Comparison of ENCODE assay signal across 9 cellular contexts in the genomic region with DNA sequence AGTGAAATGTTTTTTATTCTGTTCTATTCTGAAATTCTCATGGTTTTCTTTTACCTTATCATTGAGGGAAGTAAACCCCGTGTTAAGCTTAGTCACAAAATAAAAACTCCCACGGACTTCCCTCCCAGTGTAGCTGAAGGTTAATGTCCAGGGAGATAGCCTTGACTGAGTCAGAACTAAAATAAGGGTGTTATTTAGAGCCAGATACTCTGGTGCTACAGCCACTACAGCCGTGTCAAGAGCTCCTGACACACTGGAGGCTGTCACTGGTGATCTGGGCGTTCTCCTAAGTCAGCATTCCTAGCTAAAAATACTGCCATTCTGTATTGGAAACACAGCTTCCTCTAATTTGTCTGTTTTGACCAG.
DNase-seq lines count a peak whose midpoint lies in the region; ATAC-seq and TF ChIP-seq lines count a peak whose summit lies in the region.
"Had no signal": no experiment of that assay in that cellular context is flagged by ENCODE, and none has a peak within 500 bp of the region (broad histone marks: within the 10 kb centered on the region; RNA-seq: fewer than 3 reads in every experiment).

No MANE protein-coding gene starts in this region.

- H3K4me1 Mint-ChIP-seq in MCF 10A (ENCODE audit: insufficient read depth, unreplicated experiment): peaks cover 38% of the 10 kb centered on the region

- CTCF ChIA-PET in MCF 10A (lab: Yijun Ruan, JAX) (interaction anchor here (0.7 to 8.3 kb wide), 29 partner anchors 8 to 290 kb away, joined by 3 to 207 read pairs (median 4); partner anchors contain the start of genes LIMS1 and RANBP2), PC-9 (lab: Charles Lee) (interaction anchor here (0.7 to 1.0 kb wide), 2 partner anchors 22 to 47 kb away, joined by 3 to 5 read pairs; no protein-coding TSS in a partner anchor)

- H3K4me2 ChIP-seq in PC-9: no peak overlapping the region

- H3K9me2 ChIP-seq in PC-9 (ENCODE audit: insufficient read depth): no peaks in the 10 kb centered on the region

- H3K27me3 Mint-ChIP-seq in MCF 10A (ENCODE audit: insufficient read depth, unreplicated experiment): no peaks in the 10 kb centered on the region
- H3K27me3 Mint-ChIP-seq: activated naive CD8-positive, alpha-beta T cell treated with anti-CD3 and anti-CD28 coated beads, Interleukin-2, amount 10 ng/mL, durations not matched to agents 7 days and 5 days had no signal

- H3K79me2 ChIP-seq in PC-9 (ENCODE audit: low read depth): 0 out of 2 replicates have a peak, but pooled peaks cover 6% of the 10 kb centered on the region

- H3K4me1 ChIP-seq in right lobe of liver (peaks cover 0 to 25% (median 7%) of the 10 kb centered on the region in 4 donors), PC-9 (replicated peaks; ENCODE audit: insufficient read depth) (peaks cover 10% of the 10 kb centered on the region)

- H3K9me3 Mint-ChIP-seq in MCF 10A (ENCODE audit: unreplicated experiment): no peaks in the 10 kb centered on the region
- H3K9me3 Mint-ChIP-seq: activated naive CD8-positive, alpha-beta T cell treated with anti-CD3 and anti-CD28 coated beads, Interleukin-2, amount 10 ng/mL, durations not matched to agents 7 days and 5 days had no signal

- no TSS peak for BruUV-seq in MCF 10A (replicated peaks; lab: Mats Ljungman, UMichigan)
- no TSS peak for BruUV-seq in PC-9 (replicated peaks; lab: Mats Ljungman, UMichigan)

- intact Hi-C loops in MCF 10A (cut with micrococcal nuclease) (loop anchor here (2.0 kb wide), 1 partner anchor 42 kb away; no protein-coding TSS in a partner anchor), right lobe of liver (cut with DNase I) (no loop called here), PC-9 (cut with micrococcal nuclease; ENCODE audit: unreplicated experiment) (loop anchor here (2.0 kb wide), 2 partner anchors 42 to 286 kb away; no protein-coding TSS in a partner anchor)

- DNase-seq in Daoy (ENCODE audit: low read depth): peak; percentile 77
- peak; percentile 46 for DNase-seq in MCF 10A (ENCODE audit: unreplicated experiment)
- peak in 1 of 3 donors; percentile 54 for DNase-seq in right lobe of liver
- no peak for DNase-seq in NCI-H69 (lab: John Stamatoyannopoulos, UW)
- no peak for DNase-seq in PC-9
- no peak for DNase-seq in NCI-H1436 (lab: John Stamatoyannopoulos, UW)
- DNase-seq: activated naive CD8-positive, alpha-beta T cell treated with anti-CD3 and anti-CD28 coated beads, Interleukin-2, amount 10 ng/mL, durations not matched to agents 7 days and 5 days had no signal

- H3K27ac Mint-ChIP-seq in MCF 10A (ENCODE audit: low read depth, unreplicated experiment): peak overlapping the region; percentile 35
- H3K27ac Mint-ChIP-seq: activated naive CD8-positive, alpha-beta T cell treated with anti-CD3 and anti-CD28 coated beads, Interleukin-2, amount 10 ng/mL, durations not matched to agents 7 days and 5 days had no signal

- H3K36me3 Mint-ChIP-seq in MCF 10A (ENCODE audit: insufficient read depth, unreplicated experiment): peaks cover 7% of the 10 kb centered on the region
- H3K36me3 Mint-ChIP-seq: activated naive CD8-positive, alpha-beta T cell treated with anti-CD3 and anti-CD28 coated beads, Interleukin-2, amount 10 ng/mL, durations not matched to agents 7 days and 5 days had no signal

- H3K27me3 ChIP-seq in right lobe of liver: no peaks in the 10 kb centered on the region
- H3K27me3 ChIP-seq in PC-9 (ENCODE audit: insufficient read depth, low read depth): no peaks in the 10 kb centered on the region

- TF ChIP-seq CTCF in MCF 10A (IDR thresholded peaks at IDR 0.05; ENCODE audit: unreplicated experiment) (no peak), right lobe of liver (IDR thresholded peaks at IDR 0.05) (no peak), PC-9 (conservative IDR thresholded peaks at IDR 0.05) (no peak)

- H3K27ac ChIP-seq in right lobe of liver: peak overlapping the region; percentile 23 to 66 (median 40)
- H3K27ac ChIP-seq in PC-9: no peak overlapping the region

- ATAC-seq in HG02885 (IDR thresholded peaks at IDR 0.05; ENCODE audit: poor library complexity, unreplicated experiment) (peak; percentile 53), right lobe of liver (peak; percentile 59 to 91 (median 79)), HG03159 (IDR thresholded peaks at IDR 0.05; ENCODE audit: unreplicated experiment) (no peak)

- no peak overlapping the region for H2AFZ ChIP-seq in PC-9

- H3K4me3 ChIP-seq in right lobe of liver (no peak overlapping the region), PC-9 (no peak overlapping the region)

- H3K4me3 Mint-ChIP-seq in MCF 10A (ENCODE audit: unreplicated experiment): no peak overlapping the region
- H3K4me3 Mint-ChIP-seq: activated naive CD8-positive, alpha-beta T cell treated with anti-CD3 and anti-CD28 coated beads, Interleukin-2, amount 10 ng/mL, durations not matched to agents 7 days and 5 days had no signal

- H3F3A ChIP-seq in PC-9 (ENCODE audit: insufficient read depth, low read depth): peaks cover 4% of the 10 kb centered on the region; the same call in 1 of the 2 replicates

- 2% methylated on average over 4 of the region's 4 CpGs for WGBS in right lobe of liver (ENCODE audit: insufficient coverage, low coverage, low lambda C conversion rate, missing lambda C conversion rate)

- POLR2A ChIA-PET in MCF 10A (lab: Yijun Ruan, JAX): interaction anchor here (0.6 to 2.8 kb wide), 15 partner anchors 11 to 187 kb away, joined by 3 to 26 read pairs (median 7); partner anchors contain the start of gene RANBP2
- POLR2A ChIA-PET in PC-9 (lab: Charles Lee; ENCODE audit: unreplicated experiment): no interaction called here

- no peaks in the 10 kb centered on the region for H3K36me3 ChIP-seq in right lobe of liver
- H3K36me3 ChIP-seq in PC-9 (ENCODE audit: low read depth): no peaks in the 10 kb centered on the region

- TF ChIP-seq POLR2A in right lobe of liver (IDR thresholded peaks at IDR 0.05): no peak

- H3K9me3 ChIP-seq in right lobe of liver (no peaks in the 10 kb centered on the region), PC-9 (ENCODE audit: insufficient read depth, low read depth) (no peaks in the 10 kb centered on the region)

- 0 out of 2 replicates have a peak, but pooled peaks cover 3% of the 10 kb centered on the region for H4K20me1 ChIP-seq in PC-9 (ENCODE audit: insufficient read depth)

Comparison
In these comparisons a context has a peak if more than half of its experiments do, and no peak if none do; other contexts are left out.
1. DNase-seq: peak in Daoy (single experiment) and MCF 10A (single experiment); none in NCI-H69 (single experiment), PC-9 (0 of 2) and NCI-H1436 (single experiment).
2. intact Hi-C loops: an anchor here in MCF 10A (2.0 kb wide) and PC-9 (2.0 kb wide); none called in right lobe of liver.